Comparison of ENCODE assay signal across 17 cellular contexts in the genomic region with DNA sequence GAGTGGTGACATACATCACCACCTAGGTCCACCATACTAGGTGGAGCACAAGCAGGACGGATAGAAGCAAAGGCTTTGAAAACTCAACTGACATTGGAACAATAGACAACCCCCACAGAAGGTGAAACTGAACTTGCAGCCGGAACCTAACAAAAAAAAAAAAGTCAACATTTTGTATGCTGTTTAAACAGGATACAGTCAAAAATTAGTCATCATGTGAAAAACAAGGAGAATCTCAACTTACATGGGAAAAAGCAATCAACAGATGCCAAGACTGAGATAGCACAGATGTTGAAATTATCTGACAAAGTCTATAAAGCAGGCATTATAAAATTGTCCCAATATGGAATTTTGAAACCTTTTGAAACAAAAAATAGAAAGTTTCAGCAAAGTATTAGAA.
DNase-seq lines count a peak whose midpoint lies in the region; ATAC-seq, FAIRE-seq and TF ChIP-seq lines count a peak whose summit lies in the region.
"Had no signal": no experiment of that assay in that cellular context is flagged by ENCODE, and none has a peak within 500 bp of the region (broad histone marks: within the 10 kb centered on the region; RNA-seq: fewer than 3 reads in every experiment).

No MANE protein-coding gene starts in this region.

- H3K4me3 ChIP-seq in bronchial epithelial cell (ENCODE audit: low read depth, low read length) (no peak overlapping the region), fibroblast of villous mesenchyme (ENCODE audit: low read depth, low read length) (no peak overlapping the region)
- H3K4me3 ChIP-seq: smooth muscle cell had no signal

- no peak for FAIRE-seq in bronchial epithelial cell (lab: Jason Lieb, UNC)

- no peaks in the 10 kb centered on the region for H3K36me3 ChIP-seq in bronchial epithelial cell (ENCODE audit: control insufficient read depth, insufficient read depth, low read length)

- peak; percentile 0 for DNase-seq in A172 (ENCODE audit: low spot score)
- DNase-seq in GM04504 (ENCODE audit: low read depth), result peak; percentile 21
- peak; percentile 86 for DNase-seq in bronchial epithelial cell (ENCODE audit: low read depth)
- DNase-seq in fibroblast of villous mesenchyme (ENCODE audit: low read depth), result peak; percentile 42
- DNase-seq in UCSD-AML1 (lab: John Stamatoyannopoulos, UW; ENCODE audit: unreplicated experiment), result no peak
- DNase-seq in activated T-cell treated with anti-CD3 and anti-CD28 coated beads, Interleukin-2, amount 50 U/mL, for 1 hour, result no peak
- DNase-seq: activated CD4-positive, alpha-beta T cell treated with anti-CD3 and anti-CD28 coated beads for 48 hours; activated effector memory CD4-positive, alpha-beta T cell treated with Interleukin-2 at 50 U/mL for 16 hours; cerebellar nuclear complex; left colon; NCI-H1048; NCI-H2081 treated with DMSO at 0.1 percent for 48 hours; stimulated activated CD4-positive, alpha-beta T cell treated with anti-CD3 and anti-CD28 coated beads, Interleukin-4, amount 100 ng/mL, for 24 hours; SW 1271 had no signal

- no peaks in the 10 kb centered on the region for H3K27me3 ChIP-seq in bronchial epithelial cell (ENCODE audit: control insufficient read depth, insufficient read depth, low read length)

- ATAC-seq in HG02588 (IDR thresholded peaks at IDR 0.05; ENCODE audit: unreplicated experiment) (no peak), esophagus mucosa (no peak)
- ATAC-seq: left colon had no signal

- TF ChIP-seq CTCF in bronchial epithelial cell (IDR thresholded peaks at IDR 0.05; ENCODE audit: insufficient read depth, low read length, severe bottlenecking), result no peak
- no peak for TF ChIP-seq CTCF in fibroblast of villous mesenchyme (IDR thresholded peaks at IDR 0.05; ENCODE audit: insufficient read depth, low read depth, low read length)

Comparison
In these comparisons a context has a peak if more than half of its experiments do, and no peak if none do; other contexts are left out.
1. DNase-seq: peak in A172 (single experiment), GM04504 (single experiment), bronchial epithelial cell (single experiment) and fibroblast of villous mesenchyme (single experiment); none in UCSD-AML1 (single experiment) and activated T-cell treated with anti-CD3 and anti-CD28 coated beads, Interleukin-2, amount 50 U/mL, for 1 hour (single experiment).